In genomic region chr16:10085078-10085798, GRCh38 we compare ENCODE assay signal across 17 cellular contexts.
DNase-seq lines count a peak whose midpoint lies in the region; ATAC-seq and TF ChIP-seq lines count a peak whose summit lies in the region.
"Had no signal": no experiment of that assay in that cellular context is flagged by ENCODE, and none has a peak within 500 bp of the region (broad histone marks: within the 10 kb centered on the region; RNA-seq: fewer than 3 reads in every experiment).

No MANE protein-coding gene starts in this region.

- TF ChIP-seq CTCF in GM23338 (conservative IDR thresholded peaks at IDR 0.05; ENCODE audit: low read depth in 2 of 2) (no peak), coronary artery (IDR thresholded peaks at IDR 0.05) (no peak), stomach (IDR thresholded peaks at IDR 0.05) (no peak)
- no peak for TF ChIP-seq CTCF in CD8-positive, alpha-beta T cell (IDR thresholded peaks at IDR 0.05)

- H3K36me3 Mint-ChIP-seq in GM23338 (ENCODE audit: low read depth): no peaks in the 10 kb centered on the region; the same call in 2 of the 3 replicates
- H3K36me3 Mint-ChIP-seq in CD8-positive, alpha-beta T cell: no peaks in the 10 kb centered on the region
- H3K36me3 Mint-ChIP-seq: CD4-positive, CD25-positive, alpha-beta regulatory T cell had no signal

- POLR2A ChIA-PET in CD8-positive, alpha-beta T cell (lab: Charles Lee): no interaction called here

- no peaks in the 10 kb centered on the region for H4K20me1 ChIP-seq in GM23338 (replicated peaks; ENCODE audit: insufficient read depth)

- H3K27ac Mint-ChIP-seq in GM23338: no peak overlapping the region
- H3K27ac Mint-ChIP-seq in CD8-positive, alpha-beta T cell: no peak overlapping the region
- H3K27ac Mint-ChIP-seq: CD4-positive, CD25-positive, alpha-beta regulatory T cell; H9 had no signal

- peaks cover 3% of the 10 kb centered on the region; the same call in 1 of the 3 replicates for H3K4me1 Mint-ChIP-seq in GM23338
- no peaks in the 10 kb centered on the region for H3K4me1 Mint-ChIP-seq in CD8-positive, alpha-beta T cell (ENCODE audit: low read depth)
- H3K4me1 Mint-ChIP-seq: CD4-positive, CD25-positive, alpha-beta regulatory T cell had no signal

- no peak overlapping the region for H3K4me2 ChIP-seq in GM23338

- intact Hi-C loops in stomach (cut with DNase I; ENCODE audit: low total_unique reads): no loop called here
- intact Hi-C loops in CD8-positive, alpha-beta T cell (cut with DNase I, micrococcal nuclease): no loop called here

- no peaks in the 10 kb centered on the region for H3K9me3 ChIP-seq in stomach
- no peaks in the 10 kb centered on the region for H3K9me3 ChIP-seq in CD8-positive, alpha-beta T cell (ENCODE audit: low read length)
- H3K9me3 ChIP-seq: BE2C, Caco-2 had no signal

- CTCF ChIA-PET in CD8-positive, alpha-beta T cell (lab: Charles Lee): no interaction called here

- no peaks in the 10 kb centered on the region for H3K79me2 ChIP-seq in GM23338 (replicated peaks; ENCODE audit: insufficient read depth)

- H3K27me3 Mint-ChIP-seq in GM23338 (ENCODE audit: insufficient read depth, low read depth, poor library complexity): no peaks in the 10 kb centered on the region
- peaks cover 8% of the 10 kb centered on the region for H3K27me3 Mint-ChIP-seq in CD8-positive, alpha-beta T cell (ENCODE audit: low read depth)

- H3K27ac ChIP-seq in GM23338 (ENCODE audit: low read depth) (no peak overlapping the region), coronary artery (no peak overlapping the region), stomach (no peak overlapping the region)
- no peak overlapping the region for H3K27ac ChIP-seq in CD8-positive, alpha-beta T cell (ENCODE audit: low read depth, low read length)
- H3K27ac ChIP-seq: HL-60 had no signal

- H3K4me3 ChIP-seq in GM23338: no peak overlapping the region
- H3K4me3 ChIP-seq in coronary artery: no peak overlapping the region
- H3K4me3 ChIP-seq in stomach: no peak overlapping the region
- no peak overlapping the region for H3K4me3 ChIP-seq in CD8-positive, alpha-beta T cell (ENCODE audit: low read depth, low read length)

- TF ChIP-seq POLR2A in stomach (IDR thresholded peaks at IDR 0.05): no peak

- H3K27me3 ChIP-seq in GM23338 (ENCODE audit: insufficient read depth) (no peaks in the 10 kb centered on the region), stomach (no peaks in the 10 kb centered on the region)
- no peaks in the 10 kb centered on the region for H3K27me3 ChIP-seq in CD8-positive, alpha-beta T cell (ENCODE audit: insufficient read depth, low read length)
- H3K27me3 ChIP-seq: BE2C had no signal

- peak; percentile 10 for DNase-seq in GM23338 (ENCODE audit: low spot score)
- peak; percentile 17 for DNase-seq in coronary artery (ENCODE audit: low spot score)
- DNase-seq in left kidney (ENCODE audit: low read depth, low spot score): peak; percentile 19
- DNase-seq in stomach: peak; percentile 51
- DNase-seq in stimulated activated naive CD4-positive, alpha-beta T cell treated with Interleukin-2 at 50 U/mL for 16 hours (lab: John Stamatoyannopoulos, UW): no peak
- no peak for DNase-seq in NCI-H2029 treated with DMSO at 0.1 percent for 48 hours (lab: John Stamatoyannopoulos, UW)
- no peak for DNase-seq in CD8-positive, alpha-beta T cell
- DNase-seq: ACHN; BE2C; C1 segment of cervical spinal cord; CD4-positive, CD25-positive, alpha-beta regulatory T cell; GDM1; GOT3; H9 had no signal

- H3K9me3 Mint-ChIP-seq in GM23338: no peaks in the 10 kb centered on the region
- peaks cover 4% of the 10 kb centered on the region for H3K9me3 Mint-ChIP-seq in CD8-positive, alpha-beta T cell

- no peaks in the 10 kb centered on the region for H3K9me2 ChIP-seq in GM23338 (ENCODE audit: insufficient read depth)

- no peaks in the 10 kb centered on the region for H3K4me1 ChIP-seq in GM23338 (ENCODE audit: insufficient read depth)
- H3K4me1 ChIP-seq in stomach: peaks cover 24 to 41% (median 32%) of the 10 kb centered on the region in 4 donors
- H3K4me1 ChIP-seq in CD8-positive, alpha-beta T cell (ENCODE audit: insufficient read depth, low read length): no peaks in the 10 kb centered on the region
- H3K4me1 ChIP-seq: BE2C had no signal

- H3K36me3 ChIP-seq in GM23338 (ENCODE audit: insufficient read depth): no peaks in the 10 kb centered on the region
- H3K36me3 ChIP-seq in stomach: no peaks in the 10 kb centered on the region
- no peaks in the 10 kb centered on the region for H3K36me3 ChIP-seq in CD8-positive, alpha-beta T cell (ENCODE audit: insufficient read depth, low read length)
- H3K36me3 ChIP-seq: BE2C had no signal

- H2AFZ ChIP-seq in GM23338: no peak overlapping the region

- 37 to 57% (median 53%) methylated on average over 6 of the region's 6 CpGs for WGBS in stomach, 5 donors

- TF ChIP-seq EP300 in stomach (IDR thresholded peaks at IDR 0.05): no peak

- H3K4me3 Mint-ChIP-seq in GM23338: no peak overlapping the region; the same call in 2 of the 3 replicates
- H3K4me3 Mint-ChIP-seq in CD8-positive, alpha-beta T cell: no peak overlapping the region
- H3K4me3 Mint-ChIP-seq: CD4-positive, CD25-positive, alpha-beta regulatory T cell; H9 had no signal

- ATAC-seq in GM23338 (no peak), HG03196 (IDR thresholded peaks at IDR 0.05; ENCODE audit: unreplicated experiment) (no peak)
- no peak for ATAC-seq in CD8-positive, alpha-beta T cell

- no peaks in the 10 kb centered on the region for H3F3A ChIP-seq in GM23338 (replicated peaks; ENCODE audit: low read depth)

TF ChIP-seq in GM23338, 12 proteins besides CTCF, POLR2A, EP300 and RAD21 (continues in another document):
- TF ChIP-seq STAT1 (IDR thresholded peaks at IDR 0.05; ENCODE audit: unreplicated experiment) (no peak), JUNB (IDR thresholded peaks at IDR 0.05; ENCODE audit: unreplicated experiment) (no peak), ZNF331 (CRISPR knock-in tag; IDR thresholded peaks at IDR 0.05; ENCODE audit: low read depth) (no peak), EZH2 (IDR thresholded peaks at IDR 0.05; ENCODE audit: low read depth, unreplicated experiment) (no peak), POLR2AphosphoS5 (IDR thresholded peaks at IDR 0.05; ENCODE audit: low read depth) (no peak), ZNF462 (CRISPR knock-in tag; IDR thresholded peaks at IDR 0.05) (no peak), NANOG (IDR thresholded peaks at IDR 0.05; ENCODE audit: borderline replicate concordance) (no peak)

Comparison
In these comparisons a context has a peak if more than half of its experiments do, and no peak if none do; other contexts are left out.
1. DNase-seq: peak in GM23338 (single experiment), coronary artery (single experiment), left kidney (single experiment) and stomach (single experiment); none in stimulated activated naive CD4-positive, alpha-beta T cell treated with Interleukin-2 at 50 U/mL for 16 hours (single experiment), NCI-H2029 treated with DMSO at 0.1 percent for 48 hours (single experiment) and CD8-positive, alpha-beta T cell (0 of 7).